Comparison of ENCODE assay signal across 10 cellular contexts in the genomic region with DNA sequence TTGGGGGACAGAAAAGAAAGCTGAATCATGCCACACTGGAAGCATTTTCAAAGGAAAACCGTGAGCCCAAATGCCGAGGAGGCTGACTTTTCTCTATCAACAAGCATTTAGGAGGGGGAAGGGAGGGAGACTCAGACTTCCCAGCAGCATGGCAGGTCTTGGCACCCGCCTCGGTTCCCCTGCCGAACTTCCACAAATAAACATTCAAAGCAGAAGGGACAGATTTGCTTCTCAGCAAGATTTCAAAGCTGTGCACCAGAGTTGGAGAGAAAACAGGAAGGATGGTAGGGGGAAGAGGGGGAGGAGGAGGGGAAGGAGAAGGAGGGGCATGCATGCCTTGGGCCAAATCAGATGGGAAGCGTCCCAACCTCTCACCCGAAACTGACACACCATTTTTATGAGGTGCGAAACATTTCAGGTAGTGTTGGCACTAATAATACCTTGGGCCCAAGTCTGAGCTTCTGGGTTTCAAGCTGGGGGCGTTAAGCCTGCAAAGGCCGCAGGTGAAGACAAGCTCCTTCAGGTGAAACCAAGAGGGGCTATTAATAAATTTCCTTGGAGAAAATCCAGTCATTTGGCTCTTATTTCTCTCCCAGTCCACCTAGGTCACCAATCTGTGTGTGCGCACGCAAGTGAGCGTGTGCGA. TPM values are rescaled to one million over a fixed set of nuclear protein-coding genes. Genes with fewer than 3 reads are reported as not detected.
DNase-seq lines count a peak whose midpoint lies in the region; ATAC-seq and TF ChIP-seq lines count a peak whose summit lies in the region.
"Had no signal": no experiment of that assay in that cellular context is flagged by ENCODE, and none has a peak within 500 bp of the region (broad histone marks: within the 10 kb centered on the region; RNA-seq: fewer than 3 reads in every experiment).

No MANE protein-coding gene starts in this region.

- H3K27me3 ChIP-seq in spleen (replicated peaks in 1 of 7): peaks cover 0 to 12% (median 0%) of the 10 kb centered on the region in 7 donors

- CTCF ChIA-PET in activated CD8-positive, alpha-beta T cell treated with anti-CD3 and anti-CD28 coated beads, Interleukin-2, amount 10 ng/mL, durations not matched to agents 7 days and 5 days (lab: Charles Lee): no interaction called here

- intact Hi-C loops in left colon (cut with DNase I, micrococcal nuclease): no loop called here
- intact Hi-C loops in spleen (cut with DNase I; ENCODE audit: low total_unique reads): no loop called here

- H3K27ac Mint-ChIP-seq in HFFc6: peak overlapping the region; percentile 42
- no peak overlapping the region for H3K27ac Mint-ChIP-seq in activated CD8-positive, alpha-beta T cell treated with anti-CD3 and anti-CD28 coated beads, Interleukin-2, amount 10 ng/mL, durations not matched to agents 7 days and 5 days
- H3K27ac Mint-ChIP-seq: naive thymus-derived CD4-positive, alpha-beta T cell had no signal

- peaks cover 18 to 53% (median 33%) of the 10 kb centered on the region in 6 donors for H3K4me1 ChIP-seq in spleen

- H3K4me3 ChIP-seq in spleen: no peak overlapping the region

- DNase-seq in HFFc6: no peak
- DNase-seq in caudate nucleus (lab: John Stamatoyannopoulos, UW): peak in 24 of 61 donors; percentile 9 to 94 (median 31)
- DNase-seq in left colon: peak; percentile 31 to 59
- no peak for DNase-seq in spleen
- no peak for DNase-seq in activated CD8-positive, alpha-beta T cell treated with anti-CD3 and anti-CD28 coated beads, Interleukin-2, amount 10 ng/mL, durations not matched to agents 7 days and 5 days
- no peak for DNase-seq in HCEC 1CT
- no peak for DNase-seq in iPS-NIHi11 (ENCODE audit: low spot score)
- DNase-seq: naive thymus-derived CD4-positive, alpha-beta T cell had no signal

- ATAC-seq in left colon (peak; percentile 18), GM21526 (IDR thresholded peaks at IDR 0.05; ENCODE audit: low FRiP score, unreplicated experiment) (no peak)
- no peak for ATAC-seq in activated CD8-positive, alpha-beta T cell treated with anti-CD3 and anti-CD28 coated beads, Interleukin-2, amount 10 ng/mL, durations not matched to agents 7 days and 5 days
- ATAC-seq: naive thymus-derived CD4-positive, alpha-beta T cell had no signal

- H3K27ac ChIP-seq in caudate nucleus (ENCODE audit: low read depth, low read length) (peak overlapping the region; percentile 72), spleen (peak overlapping the region in 7 of 8 donors; percentile 58 to 78 (median 76))

- no peaks in the 10 kb centered on the region for H3K9me3 ChIP-seq in spleen

- H3K4me3 Mint-ChIP-seq in HFFc6: no peak overlapping the region; the same call in 1 of the 2 replicates
- no peak overlapping the region for H3K4me3 Mint-ChIP-seq in activated CD8-positive, alpha-beta T cell treated with anti-CD3 and anti-CD28 coated beads, Interleukin-2, amount 10 ng/mL, durations not matched to agents 7 days and 5 days
- H3K4me3 Mint-ChIP-seq: naive thymus-derived CD4-positive, alpha-beta T cell had no signal

- POLR2A ChIA-PET in activated CD8-positive, alpha-beta T cell treated with anti-CD3 and anti-CD28 coated beads, Interleukin-2, amount 10 ng/mL, durations not matched to agents 7 days and 5 days (lab: Charles Lee): no interaction called here

- whole genome bisulfite sequencing in spleen, 5 donors: 43 to 49% (median 47%) methylated on average over 14 of the region's 14 CpGs

- H3K36me3 ChIP-seq in spleen: no peaks in the 10 kb centered on the region

- TF ChIP-seq POLR2A in spleen (IDR thresholded peaks at IDR 0.05): no peak

- TF ChIP-seq CTCF in HFFc6 (IDR thresholded peaks at IDR 0.05) (no peak), spleen (IDR thresholded peaks at IDR 0.05 in 8 of 11, conservative IDR thresholded peaks at IDR 0.05 in 3 of 11) (no peak)

- peaks cover 34% of the 10 kb centered on the region for H3K4me1 Mint-ChIP-seq in HFFc6 (ENCODE audit: low read depth)
- peaks cover 51% of the 10 kb centered on the region for H3K4me1 Mint-ChIP-seq in activated CD8-positive, alpha-beta T cell treated with anti-CD3 and anti-CD28 coated beads, Interleukin-2, amount 10 ng/mL, durations not matched to agents 7 days and 5 days (ENCODE audit: low read depth)

- H3K36me3 Mint-ChIP-seq in HFFc6 (ENCODE audit: low read depth): no peaks in the 10 kb centered on the region
- peaks cover 2% of the 10 kb centered on the region for H3K36me3 Mint-ChIP-seq in activated CD8-positive, alpha-beta T cell treated with anti-CD3 and anti-CD28 coated beads, Interleukin-2, amount 10 ng/mL, durations not matched to agents 7 days and 5 days (ENCODE audit: low read depth)
- H3K36me3 Mint-ChIP-seq: naive thymus-derived CD4-positive, alpha-beta T cell had no signal

- no peaks in the 10 kb centered on the region for H3K9me3 Mint-ChIP-seq in HFFc6
- H3K9me3 Mint-ChIP-seq in activated CD8-positive, alpha-beta T cell treated with anti-CD3 and anti-CD28 coated beads, Interleukin-2, amount 10 ng/mL, durations not matched to agents 7 days and 5 days (ENCODE audit: insufficient read depth): no peaks in the 10 kb centered on the region

- peaks cover 11% of the 10 kb centered on the region for H3K27me3 Mint-ChIP-seq in HFFc6 (ENCODE audit: insufficient read depth)
- peaks cover 2% of the 10 kb centered on the region for H3K27me3 Mint-ChIP-seq in activated CD8-positive, alpha-beta T cell treated with anti-CD3 and anti-CD28 coated beads, Interleukin-2, amount 10 ng/mL, durations not matched to agents 7 days and 5 days (ENCODE audit: low read depth)

RNA-seq across cellular contexts. Expression of gene ABCA4, which starts 26.4 kb away (rescaled TPM):
- under 1 TPM in 3 of 6 experiments, not detected in 3; 0.03 to 0.09 (median 0.05) TPM for total RNA-seq in HFFc6 (2021; fragmentation: NEBNext Ultra II Directional; extraction: Animal tissue kit (Norgen Biotek cat#: 25700))
- 1 to 10 TPM in 1 of 2 donors, not detected in 1; 1.2 TPM for total RNA-seq in left colon
- total RNA-seq in spleen: under 1 TPM; 0.17 to 0.64 (median 0.26) TPM
- under 1 TPM; 0.04 to 0.10 (median 0.05) TPM for polyA plus RNA-seq in spleen
- total RNA-seq in activated CD8-positive, alpha-beta T cell treated with anti-CD3 and anti-CD28 coated beads, Interleukin-2, amount 10 ng/mL, durations not matched to agents 7 days and 5 days: not detected
- total RNA-seq: HT-29; naive thymus-derived CD4-positive, alpha-beta T cell had no signal
- polyA plus RNA-seq: naive thymus-derived CD4-positive, alpha-beta T cell had no signal

Comparison
In these comparisons a context has a peak if more than half of its experiments do, and no peak if none do; other contexts are left out.
1. DNase-seq: peak in left colon (2 of 2); none in HFFc6 (single experiment), spleen (single experiment), activated CD8-positive, alpha-beta T cell treated with anti-CD3 and anti-CD28 coated beads, Interleukin-2, amount 10 ng/mL, durations not matched to agents 7 days and 5 days (single experiment), HCEC 1CT (single experiment) and iPS-NIHi11 (single experiment).